ENCODE assay signal across 14 cellular contexts in the genomic region with DNA sequence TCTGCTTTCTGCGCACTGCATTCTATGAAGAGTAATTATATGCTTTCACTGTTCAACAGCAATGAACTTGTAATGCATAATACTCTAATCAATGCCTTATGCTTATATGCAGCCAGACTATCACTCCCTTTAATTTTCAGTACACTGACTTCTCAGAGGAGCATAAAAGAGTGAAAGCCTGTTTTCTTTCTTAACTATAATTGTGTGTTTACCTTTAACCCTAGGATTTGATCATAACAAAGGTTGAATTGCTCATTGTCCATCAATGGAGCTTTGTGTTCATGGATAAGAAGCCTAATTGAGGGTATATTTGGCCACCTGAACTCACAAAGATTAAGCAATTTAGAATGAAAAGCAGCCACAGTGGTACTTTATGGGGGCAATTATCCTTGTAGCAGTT.
DNase-seq lines count a peak whose midpoint lies in the region; ATAC-seq and TF ChIP-seq lines count a peak whose summit lies in the region.
"Had no signal": no experiment of that assay in that cellular context is flagged by ENCODE, and none has a peak within 500 bp of the region (broad histone marks: within the 10 kb centered on the region; RNA-seq: fewer than 3 reads in every experiment).

No MANE protein-coding gene starts in this region.

- H3K4me3 ChIP-seq in neural cell (ENCODE audit: low read length) = no peak overlapping the region
- H3K4me3 ChIP-seq: K562 had no signal

- no peaks in the 10 kb centered on the region for H3K79me2 ChIP-seq in neural cell (replicated peaks; ENCODE audit: insufficient read depth, low read length)

- no peak for TF ChIP-seq CTCF in neural cell (IDR thresholded peaks at IDR 0.05; ENCODE audit: poor library complexity, severe bottlenecking)

- no peak for TF ChIP-seq RAD21 in neural cell (conservative IDR thresholded peaks at IDR 0.05)

- TF ChIP-seq EP300 in neural cell (conservative IDR thresholded peaks at IDR 0.05; ENCODE audit: poor library complexity, severe bottlenecking) = no peak

- H2AFZ ChIP-seq in neural cell (ENCODE audit: low read depth, low read length) = no peak overlapping the region

- no peak overlapping the region for H3K27ac ChIP-seq in neural cell (ENCODE audit: low read length)

- no peak overlapping the region for H3K9ac ChIP-seq in neural cell (ENCODE audit: low read length)

- peak overlapping the region; percentile 44 for H3K4me2 ChIP-seq in neural cell (ENCODE audit: low read length)

- H3K9me2 ChIP-seq in neural cell (ENCODE audit: insufficient read depth, low read length) = no peaks in the 10 kb centered on the region

- H3K36me3 ChIP-seq in neural cell (ENCODE audit: insufficient read depth, low read length) = no peaks in the 10 kb centered on the region

- H3K9me3 ChIP-seq in neural cell (ENCODE audit: low read length) = no peaks in the 10 kb centered on the region

- peak; percentile 8 for DNase-seq in NCI-H1048 (lab: John Stamatoyannopoulos, UW)
- peak; percentile 94 for DNase-seq in NCI-H146 (lab: John Stamatoyannopoulos, UW)
- peak; percentile 32 for DNase-seq in NCI-H345 (lab: John Stamatoyannopoulos, UW)
- no peak for DNase-seq in NOMO-1 treated with DMSO at 0.1 percent for 48 hours (lab: John Stamatoyannopoulos, UW; ENCODE audit: unreplicated experiment)
- DNase-seq: AML-193, GF-D8, HFFc6, NCI-H226, SIG-M5, T-helper 2 cell had no signal

- peaks cover 58% of the 10 kb centered on the region for H3K27me3 ChIP-seq in neural cell (ENCODE audit: insufficient read depth, low read depth, low read length)

- peaks cover 4% of the 10 kb centered on the region for H3F3A ChIP-seq in neural cell (ENCODE audit: insufficient read depth, low read length, poor library complexity, severe bottlenecking)

- no peak for ATAC-seq in GM21786 (IDR thresholded peaks at IDR 0.05; ENCODE audit: unreplicated experiment)
- no peak for ATAC-seq in GM21576 (IDR thresholded peaks at IDR 0.05; ENCODE audit: unreplicated experiment)
- ATAC-seq: K562 had no signal

- no peaks in the 10 kb centered on the region for H4K20me1 ChIP-seq in neural cell (ENCODE audit: insufficient read depth)

TF ChIP-seq in neural cell, 6 proteins besides CTCF, POLR2A, EP300 and RAD21:
- no peak for TF ChIP-seq TAF1 (IDR thresholded peaks at IDR 0.05; ENCODE audit: low read depth)
- TF ChIP-seq, protein P1, sequence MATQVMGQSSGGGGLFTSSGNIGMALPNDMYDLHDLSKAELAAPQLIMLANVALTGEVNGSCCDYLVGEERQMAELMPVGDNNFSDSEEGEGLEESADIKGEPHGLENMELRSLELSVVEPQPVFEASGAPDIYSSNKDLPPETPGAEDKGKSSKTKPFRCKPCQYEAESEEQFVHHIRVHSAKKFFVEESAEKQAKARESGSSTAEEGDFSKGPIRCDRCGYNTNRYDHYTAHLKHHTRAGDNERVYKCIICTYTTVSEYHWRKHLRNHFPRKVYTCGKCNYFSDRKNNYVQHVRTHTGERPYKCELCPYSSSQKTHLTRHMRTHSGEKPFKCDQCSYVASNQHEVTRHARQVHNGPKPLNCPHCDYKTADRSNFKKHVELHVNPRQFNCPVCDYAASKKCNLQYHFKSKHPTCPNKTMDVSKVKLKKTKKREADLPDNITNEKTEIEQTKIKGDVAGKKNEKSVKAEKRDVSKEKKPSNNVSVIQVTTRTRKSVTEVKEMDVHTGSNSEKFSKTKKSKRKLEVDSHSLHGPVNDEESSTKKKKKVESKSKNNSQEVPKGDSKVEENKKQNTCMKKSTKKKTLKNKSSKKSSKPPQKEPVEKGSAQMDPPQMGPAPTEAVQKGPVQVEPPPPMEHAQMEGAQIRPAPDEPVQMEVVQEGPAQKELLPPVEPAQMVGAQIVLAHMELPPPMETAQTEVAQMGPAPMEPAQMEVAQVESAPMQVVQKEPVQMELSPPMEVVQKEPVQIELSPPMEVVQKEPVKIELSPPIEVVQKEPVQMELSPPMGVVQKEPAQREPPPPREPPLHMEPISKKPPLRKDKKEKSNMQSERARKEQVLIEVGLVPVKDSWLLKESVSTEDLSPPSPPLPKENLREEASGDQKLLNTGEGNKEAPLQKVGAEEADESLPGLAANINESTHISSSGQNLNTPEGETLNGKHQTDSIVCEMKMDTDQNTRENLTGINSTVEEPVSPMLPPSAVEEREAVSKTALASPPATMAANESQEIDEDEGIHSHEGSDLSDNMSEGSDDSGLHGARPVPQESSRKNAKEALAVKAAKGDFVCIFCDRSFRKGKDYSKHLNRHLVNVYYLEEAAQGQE (IDR thresholded peaks at IDR 0.05; ENCODE audit: borderline replicate concordance) = no peak
- no peak for TF ChIP-seq SMC3 (conservative IDR thresholded peaks at IDR 0.05; ENCODE audit: poor library complexity)
- TF ChIP-seq EZH2 (IDR thresholded peaks at IDR 0.05; ENCODE audit: borderline replicate concordance, insufficient read depth, low read length, poor library complexity, severe bottlenecking) = no peak
- TF ChIP-seq MXI1 (conservative IDR thresholded peaks at IDR 0.05; ENCODE audit: poor library complexity, severe bottlenecking) = no peak
- no peak for TF ChIP-seq POLR2AphosphoS5 (IDR thresholded peaks at IDR 0.05)
TF ChIP-seq in neural cell: peak in this region for 0.
